ENCODE assay signal across 8 cellular contexts in genomic region chr12:54417712-54418440, GRCh38. TPM values are rescaled to one million over a fixed set of nuclear protein-coding genes. Genes with fewer than 3 reads are reported as not detected.
A peak's percentile ranks its signal among the peaks of the same experiment; 100 is the strongest.
DNase-seq lines count a peak whose midpoint lies in the region; ATAC-seq and TF ChIP-seq lines count a peak whose summit lies in the region.

No MANE protein-coding gene starts in this region.

- peak overlapping the region; percentile 11 to 96 (median 77) for H3K27ac Mint-ChIP-seq in naive B cell

- DNase-seq in PC-3 (no peak), dorsolateral prefrontal cortex (no peak), naive B cell (no peak), DMS79 (lab: John Stamatoyannopoulos, UW) (no peak)
- DNase-seq in activated effector memory CD4-positive, alpha-beta T cell treated with anti-CD3 and anti-CD28 coated beads, Interleukin-2, amount 50 U/mL, for 16 hours: no peak

- no peaks in the 10 kb centered on the region for H3F3A ChIP-seq in PC-3 (ENCODE audit: low read length, unreplicated experiment)

- H3K9ac ChIP-seq in BLaER1 (peak overlapping the region; percentile 98), PC-3 (ENCODE audit: low read length) (0 out of 2 replicates have a peak overlapping the region, but pooled peaks have one; percentile 7)

- H4K20me1 ChIP-seq in BLaER1: no peaks in the 10 kb centered on the region; the same call in 1 of the 2 replicates
- no peaks in the 10 kb centered on the region for H4K20me1 ChIP-seq in PC-3 (ENCODE audit: low read length)

- H3K27ac ChIP-seq in BLaER1: peak overlapping the region; percentile 98
- no peak overlapping the region for H3K27ac ChIP-seq in PC-3 (ENCODE audit: low read length)
- H3K27ac ChIP-seq in dorsolateral prefrontal cortex: peak overlapping the region in 34 of 59 donors; percentile 12 to 83 (median 58)

- POLR2A ChIA-PET in PC-3 (lab: Charles Lee; ENCODE audit: unreplicated experiment): no interaction called here

- H3K9me3 Mint-ChIP-seq in naive B cell: no peaks in the 10 kb centered on the region

- H3K9me3 ChIP-seq in BLaER1: no peaks in the 10 kb centered on the region
- no peaks in the 10 kb centered on the region for H3K9me3 ChIP-seq in PC-3 (ENCODE audit: low read length)

- H3K27me3 ChIP-seq in BLaER1: no peaks in the 10 kb centered on the region
- H3K27me3 ChIP-seq in PC-3 (ENCODE audit: low read length): no peaks in the 10 kb centered on the region
- peaks cover 0 to 50% (median 14%) of the 10 kb centered on the region in 45 donors for H3K27me3 ChIP-seq in dorsolateral prefrontal cortex

- H3K4me3 ChIP-seq in BLaER1 (peak overlapping the region; percentile 98), PC-3 (ENCODE audit: low read length) (peak overlapping the region; percentile 93), dorsolateral prefrontal cortex (peak overlapping the region; percentile 30 to 79 (median 63))

- H3K36me3 ChIP-seq in BLaER1 (no peaks in the 10 kb centered on the region), PC-3 (ENCODE audit: low read depth, low read length) (no peaks in the 10 kb centered on the region)

- ATAC-seq in PC-3 (no peak), naive B cell (ENCODE audit: low read depth in 2 of 2) (no peak), HG02678 (IDR thresholded peaks at IDR 0.05; ENCODE audit: unreplicated experiment) (no peak), GM21390 (IDR thresholded peaks at IDR 0.05; ENCODE audit: unreplicated experiment) (no peak)

- BruUV-seq in PC-3 (replicated peaks; lab: Mats Ljungman, UMichigan): TSS peak; percentile 25

- H2AFZ ChIP-seq in PC-3 (ENCODE audit: low read length): no peak overlapping the region

- H3K36me3 Mint-ChIP-seq in naive B cell: no peaks in the 10 kb centered on the region

- peak overlapping the region; percentile 85 to 96 (median 92) for H3K4me3 Mint-ChIP-seq in naive B cell

- H3K27me3 Mint-ChIP-seq in naive B cell: peaks cover 0 to 19% (median 8%) of the 10 kb centered on the region in 3 donors

- intact Hi-C loops in PC-3 (cut with micrococcal nuclease) (no loop called here), dorsolateral prefrontal cortex (cut with DNase I) (no loop called here)

- peaks cover 78% of the 10 kb centered on the region for H3K4me1 ChIP-seq in BLaER1
- peaks cover 49% of the 10 kb centered on the region for H3K4me1 ChIP-seq in PC-3 (ENCODE audit: insufficient read depth, low read length)

- no peaks in the 10 kb centered on the region for H3K9me2 ChIP-seq in PC-3 (replicated peaks; ENCODE audit: low read length)

- peaks cover 52 to 79% (median 76%) of the 10 kb centered on the region in 3 donors for H3K4me1 Mint-ChIP-seq in naive B cell

- H3K4me2 ChIP-seq in BLaER1 (peak overlapping the region; percentile 93), PC-3 (ENCODE audit: low read length) (peak overlapping the region; percentile 85)

- CTCF ChIA-PET in PC-3 (lab: Charles Lee): interaction anchor here (1.3 kb wide), 1 partner anchor 18 kb away, joined by 7 read pairs; no protein-coding TSS in a partner anchor

- TF ChIP-seq CTCF in PC-3 (conservative IDR thresholded peaks at IDR 0.05; ENCODE audit: low read depth, low read length): no peak
- TF ChIP-seq CTCF in dorsolateral prefrontal cortex (IDR thresholded peaks at IDR 0.05 in 54 of 56, conservative IDR thresholded peaks at IDR 0.05 in 2 of 56; ENCODE audit: low read depth in 1 of 56, partially characterized antibody in 56 of 56): no peak

- peaks cover 34% of the 10 kb centered on the region for H3K79me2 ChIP-seq in PC-3 (ENCODE audit: low read length)

RNA-seq across cellular contexts. Expression of gene ITGA5, which starts 1.2 kb away (rescaled TPM):
- total RNA-seq in PC-3 (2014; rRNA removed): 35.9 and 38.2 TPM in 2 replicates
- 10 to 100 TPM in 71 of 120 experiments, 1 to 10 TPM in 49; 3.0 to 60.5 (median 11.1) TPM for total RNA-seq in dorsolateral prefrontal cortex
- polyA plus RNA-seq in naive B cell (ENCODE audit: low read depth in 6 of 6): 1 to 10 TPM in 5 of 6 donors, not detected in 1; 1.7 to 4.6 (median 2.3) TPM

RNA-seq across cellular contexts. Expression of gene ZNF385A, which starts 33.3 kb away (rescaled TPM):
- total RNA-seq in PC-3 (2014; rRNA removed) (1.8 and 5.0 TPM in 2 replicates), dorsolateral prefrontal cortex (100 to 1,000 TPM in 10 of 120 experiments, 10 to 100 TPM in 110; 41.0 to 204 (median 73.8) TPM)
- polyA plus RNA-seq in naive B cell (ENCODE audit: low read depth in 6 of 6): 10 to 100 TPM in 3 of 6 donors, 1 to 10 TPM in 3; 6.1 to 18.2 (median 10.5) TPM

RNA-seq across cellular contexts. Expression of gene GPR84, which starts 53.6 kb away (rescaled TPM):
- total RNA-seq in PC-3 (2014; rRNA removed) (not detected in 2 replicates), dorsolateral prefrontal cortex (1 to 10 TPM in 52 of 120 experiments, under 1 TPM in 51, not detected in 17; 0.22 to 7.8 (median 1.0) TPM)
- not detected for polyA plus RNA-seq in naive B cell (ENCODE audit: low read depth in 6 of 6)

RNA-seq across cellular contexts. Expression of gene GTSF1, which starts 55.5 kb away (rescaled TPM):
- not detected in 2 replicates for total RNA-seq in PC-3 (2014; rRNA removed)
- 1 to 10 TPM in 19 of 120 experiments, under 1 TPM in 9, not detected in 92; 0.39 to 5.5 (median 1.5) TPM for total RNA-seq in dorsolateral prefrontal cortex
- polyA plus RNA-seq in naive B cell (ENCODE audit: low read depth in 6 of 6): 10 to 100 TPM in 2 of 6 donors, 1 to 10 TPM in 4; 7.9 to 36.6 (median 9.5) TPM
